ENCODE assay signal across 1 cellular context in the genomic region with DNA sequence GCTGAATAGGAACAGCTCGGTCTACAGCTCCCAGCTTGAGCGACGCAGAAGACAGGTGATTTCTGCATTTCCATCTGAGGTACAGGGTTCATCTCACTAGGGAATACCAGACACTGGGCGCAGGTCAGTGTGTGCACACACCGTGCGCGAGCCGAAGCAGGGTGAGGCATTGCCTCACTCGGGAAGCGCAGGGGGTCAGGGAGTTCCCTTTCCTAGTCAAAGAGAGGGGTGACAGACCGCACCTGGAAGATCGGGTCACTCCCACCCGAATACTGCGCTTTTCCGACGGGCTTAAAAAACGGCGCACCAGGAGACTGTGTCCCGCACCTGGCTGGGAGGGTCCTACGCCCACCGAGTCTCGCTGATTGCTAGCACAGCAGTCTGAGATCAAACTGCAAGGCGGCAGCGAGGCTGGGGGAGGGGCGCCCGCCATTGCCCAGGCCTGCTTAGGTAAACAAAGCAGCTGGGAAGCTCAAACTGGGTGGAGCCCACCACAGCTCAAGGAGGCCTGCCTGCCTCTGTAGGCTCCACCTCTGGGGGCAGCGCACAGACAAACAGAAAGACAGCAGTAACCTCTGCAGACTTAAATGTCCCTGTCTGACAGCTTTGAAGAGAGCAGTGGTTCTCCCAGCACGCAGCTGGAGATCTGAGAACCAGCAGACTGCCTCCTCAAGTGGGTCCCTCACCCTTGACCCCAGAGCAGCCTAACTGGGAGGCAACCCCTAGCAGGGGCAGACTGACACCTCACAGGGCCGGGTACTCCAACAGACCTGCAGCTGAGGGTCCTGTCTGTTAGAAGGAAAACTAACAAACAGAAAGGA.
TF ChIP-seq lines count a peak whose summit lies in the region.

No MANE protein-coding gene starts in this region.

TF ChIP-seq in liver, 16 proteins besides CTCF, POLR2A, EP300 and RAD21 (continued from another document):
- TF ChIP-seq, protein P1, sequence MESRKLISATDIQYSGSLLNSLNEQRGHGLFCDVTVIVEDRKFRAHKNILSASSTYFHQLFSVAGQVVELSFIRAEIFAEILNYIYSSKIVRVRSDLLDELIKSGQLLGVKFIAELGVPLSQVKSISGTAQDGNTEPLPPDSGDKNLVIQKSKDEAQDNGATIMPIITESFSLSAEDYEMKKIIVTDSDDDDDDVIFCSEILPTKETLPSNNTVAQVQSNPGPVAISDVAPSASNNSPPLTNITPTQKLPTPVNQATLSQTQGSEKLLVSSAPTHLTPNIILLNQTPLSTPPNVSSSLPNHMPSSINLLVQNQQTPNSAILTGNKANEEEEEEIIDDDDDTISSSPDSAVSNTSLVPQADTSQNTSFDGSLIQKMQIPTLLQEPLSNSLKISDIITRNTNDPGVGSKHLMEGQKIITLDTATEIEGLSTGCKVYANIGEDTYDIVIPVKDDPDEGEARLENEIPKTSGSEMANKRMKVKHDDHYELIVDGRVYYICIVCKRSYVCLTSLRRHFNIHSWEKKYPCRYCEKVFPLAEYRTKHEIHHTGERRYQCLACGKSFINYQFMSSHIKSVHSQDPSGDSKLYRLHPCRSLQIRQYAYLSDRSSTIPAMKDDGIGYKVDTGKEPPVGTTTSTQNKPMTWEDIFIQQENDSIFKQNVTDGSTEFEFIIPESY (IDR thresholded peaks at IDR 0.05), result peak; percentile 52
- TF ChIP-seq JUND (IDR thresholded peaks at IDR 0.05), result peak in 1 of 2 donors; percentile 40
- TF ChIP-seq, protein P2, sequence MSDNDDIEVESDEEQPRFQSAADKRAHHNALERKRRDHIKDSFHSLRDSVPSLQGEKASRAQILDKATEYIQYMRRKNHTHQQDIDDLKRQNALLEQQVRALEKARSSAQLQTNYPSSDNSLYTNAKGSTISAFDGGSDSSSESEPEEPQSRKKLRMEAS (IDR thresholded peaks at IDR 0.05), result peak; percentile 42
- peak; percentile 80 to 88 for TF ChIP-seq HNF4A (conservative IDR thresholded peaks at IDR 0.05)
- peak; percentile 69 to 74 for TF ChIP-seq RXRA (IDR thresholded peaks at IDR 0.05)
- peak; percentile 36 for TF ChIP-seq FOXA2 (IDR thresholded peaks at IDR 0.05)
